In the genomic region with DNA sequence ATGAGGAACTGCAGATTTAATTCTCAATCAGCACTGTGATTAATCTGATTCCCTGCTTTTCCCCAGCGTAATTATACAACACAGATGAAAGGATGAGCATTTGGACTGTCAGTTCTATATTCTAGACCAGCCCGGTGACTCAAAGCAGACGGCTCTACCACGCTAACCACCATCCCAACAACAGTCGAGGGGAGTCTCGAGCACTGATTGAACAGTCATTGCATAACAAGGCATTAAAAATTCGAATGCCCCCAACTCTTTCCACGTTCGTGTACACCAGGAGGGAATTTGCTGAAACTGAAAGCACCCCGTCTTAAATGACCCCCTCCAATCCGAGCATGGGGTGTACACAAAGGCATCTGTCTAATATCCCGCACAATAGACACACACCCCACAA, we compare ENCODE assay signal across 8 cellular contexts. TPM values are rescaled to one million over a fixed set of nuclear protein-coding genes. Genes with fewer than 3 reads are reported as not detected.
A peak's percentile ranks its signal among the peaks of the same experiment; 100 is the strongest.
DNase-seq lines count a peak whose midpoint lies in the region; ATAC-seq and TF ChIP-seq lines count a peak whose summit lies in the region.

No MANE protein-coding gene starts in this region.

- no peak for TF ChIP-seq CTCF in heart right ventricle (IDR thresholded peaks at IDR 0.05)
- no peak for TF ChIP-seq CTCF in astrocyte of the spinal cord (IDR thresholded peaks at IDR 0.05; ENCODE audit: low read depth, low read length)
- no peak for TF ChIP-seq CTCF in right lobe of liver (IDR thresholded peaks at IDR 0.05)

- H3K4me1 ChIP-seq in heart right ventricle (peaks cover 0 to 16% (median 0%) of the 10 kb centered on the region in 9 donors), right lobe of liver (no peaks in the 10 kb centered on the region)

- no peak for DNase-seq in heart right ventricle
- no peak for DNase-seq in left ventricle myocardium superior
- peak; percentile 38 for DNase-seq in OCI-M1 (lab: John Stamatoyannopoulos, UW)
- peak; percentile 16 for DNase-seq in astrocyte of the spinal cord (ENCODE audit: low read depth, low spot score)
- DNase-seq in right lobe of liver: peak in 1 of 3 donors; percentile 27
- DNase-seq in dedifferentiated amniotic fluid mesenchymal stem cell (ENCODE audit: extremely low spot score): no peak

- WGBS in heart right ventricle, 2 donors: 0 to 1% methylated on average over 12 of the region's 12 CpGs
- 27% methylated on average over 11 of the region's 12 CpGs for WGBS in right lobe of liver (ENCODE audit: insufficient coverage, low coverage, low lambda C conversion rate, missing lambda C conversion rate)

- peaks cover 44% of the 10 kb centered on the region for H3K4me1 Mint-ChIP-seq in stimulated activated naive CD8-positive, alpha-beta T cell treated with anti-CD3 and anti-CD28 coated beads, Interleukin-15, Interleukin-2, amounts not matched to agents 100 ng/mL and 50 ng/mL, for 24 hours (ENCODE audit: low read depth)

- peak overlapping the region; percentile 56 to 73 (median 67) for H3K4me3 ChIP-seq in heart right ventricle
- peak overlapping the region; percentile 67 for H3K4me3 ChIP-seq in astrocyte of the spinal cord (ENCODE audit: low read depth, low read length)
- peak overlapping the region; percentile 40 to 65 (median 52) for H3K4me3 ChIP-seq in right lobe of liver

- H3K27ac Mint-ChIP-seq in stimulated activated naive CD8-positive, alpha-beta T cell treated with anti-CD3 and anti-CD28 coated beads, Interleukin-15, Interleukin-2, amounts not matched to agents 100 ng/mL and 50 ng/mL, for 24 hours: peak overlapping the region; percentile 87

- no peaks in the 10 kb centered on the region for H3K9me3 Mint-ChIP-seq in stimulated activated naive CD8-positive, alpha-beta T cell treated with anti-CD3 and anti-CD28 coated beads, Interleukin-15, Interleukin-2, amounts not matched to agents 100 ng/mL and 50 ng/mL, for 24 hours

- intact Hi-C loops in heart right ventricle (cut with DNase I) (no loop called here), left ventricle myocardium superior (cut with micrococcal nuclease) (no loop called here), right lobe of liver (cut with DNase I) (no loop called here)

- H3K27ac ChIP-seq in heart right ventricle: peak overlapping the region in 7 of 10 donors; percentile 78 to 92 (median 85)
- peak overlapping the region in 2 of 3 donors; percentile 35 to 55 for H3K27ac ChIP-seq in right lobe of liver

- ATAC-seq in heart right ventricle (no peak), left ventricle myocardium superior (no peak), right lobe of liver (peak in 1 of 4 donors; percentile 15), GM21367 (IDR thresholded peaks at IDR 0.05; ENCODE audit: unreplicated experiment) (no peak)

- H3K4me3 Mint-ChIP-seq in stimulated activated naive CD8-positive, alpha-beta T cell treated with anti-CD3 and anti-CD28 coated beads, Interleukin-15, Interleukin-2, amounts not matched to agents 100 ng/mL and 50 ng/mL, for 24 hours: peak overlapping the region; percentile 87

- H3K27me3 Mint-ChIP-seq in stimulated activated naive CD8-positive, alpha-beta T cell treated with anti-CD3 and anti-CD28 coated beads, Interleukin-15, Interleukin-2, amounts not matched to agents 100 ng/mL and 50 ng/mL, for 24 hours: no peaks in the 10 kb centered on the region

- no peaks in the 10 kb centered on the region for H3K36me3 ChIP-seq in heart right ventricle
- no peaks in the 10 kb centered on the region for H3K36me3 ChIP-seq in right lobe of liver

- no peaks in the 10 kb centered on the region for H3K9me3 ChIP-seq in heart right ventricle
- H3K9me3 ChIP-seq in right lobe of liver: no peaks in the 10 kb centered on the region

- H3K27me3 ChIP-seq in heart right ventricle (peaks cover 0 to 33% (median 0%) of the 10 kb centered on the region in 7 donors), right lobe of liver (no peaks in the 10 kb centered on the region)

- H3K36me3 Mint-ChIP-seq in stimulated activated naive CD8-positive, alpha-beta T cell treated with anti-CD3 and anti-CD28 coated beads, Interleukin-15, Interleukin-2, amounts not matched to agents 100 ng/mL and 50 ng/mL, for 24 hours (ENCODE audit: low read depth): no peaks in the 10 kb centered on the region

- TF ChIP-seq POLR2A in right lobe of liver (IDR thresholded peaks at IDR 0.05): no peak

- in situ Hi-C loops in astrocyte of the spinal cord (cut with HindIII; ENCODE audit: low sequenced_read_pairs): no loop called here

RNA-seq across cellular contexts. Expression of a gene that starts 1.2 kb away (rescaled TPM):
- total RNA-seq in heart right ventricle (10 to 100 TPM in 9 of 10 donors, 1 to 10 TPM in 1; 7.5 to 20.7 (median 13.5) TPM), left ventricle myocardium superior (15.3 TPM), right lobe of liver (10 to 100 TPM; 17.8 to 23.8 (median 20.4) TPM)
- polyA plus RNA-seq in heart right ventricle: 1 to 10 TPM; 2.2 to 3.9 TPM

Comparison
In these comparisons a context has a peak if more than half of its experiments do, and no peak if none do; other contexts are left out.
1. DNase-seq: peak in OCI-M1 (single experiment) and astrocyte of the spinal cord (single experiment); none in heart right ventricle (0 of 2), left ventricle myocardium superior (single experiment) and dedifferentiated amniotic fluid mesenchymal stem cell (single experiment).
2. Peak in every context shown above with its lines, with median percentiles within 50 percentile points of each other: H3K4me3 ChIP-seq.